ENCODE assay signal across 12 cellular contexts in genomic region chr20:1964659-1965405, GRCh38. TPM values are rescaled to one million over a fixed set of nuclear protein-coding genes. Genes with fewer than 3 reads are reported as not detected.
DNase-seq lines count a peak whose midpoint lies in the region; TF ChIP-seq lines count a peak whose summit lies in the region.
"Had no signal": no experiment of that assay in that cellular context is flagged by ENCODE, and none has a peak within 500 bp of the region (broad histone marks: within the 10 kb centered on the region; RNA-seq: fewer than 3 reads in every experiment).

No MANE protein-coding gene starts in this region.

- H2BK5ac ChIP-seq in mesendoderm (ENCODE audit: low read length) = no peak overlapping the region

- no peak overlapping the region for H3K56ac ChIP-seq in mesendoderm (ENCODE audit: low read length)

- H4K8ac ChIP-seq in mesendoderm (ENCODE audit: low read depth, low read length) = no peak overlapping the region

- peak overlapping the region; percentile 37 for H2BK15ac ChIP-seq in mesendoderm (replicated peaks; ENCODE audit: low read depth)

- H3K27ac ChIP-seq in mesendoderm (ENCODE audit: low read depth, low read length) = no peak overlapping the region
- H3K27ac ChIP-seq in transverse colon = no peak overlapping the region
- H3K27ac ChIP-seq: prostate gland had no signal

- H3K79me2 ChIP-seq in mesendoderm (ENCODE audit: control insufficient read depth, insufficient read depth, low read length) = no peaks in the 10 kb centered on the region

- H3K4me3 Mint-ChIP-seq in activated naive CD4-positive, alpha-beta T cell treated with anti-CD3 and anti-CD28 coated beads, Interleukin-2, amount 10 ng/mL, durations not matched to agents 7 days and 5 days = peak overlapping the region; percentile 3
- H3K4me3 Mint-ChIP-seq in immature natural killer cell = peak overlapping the region in 2 of 5 donors; percentile 30 to 44

- peaks cover 39% of the 10 kb centered on the region for H3K27me3 Mint-ChIP-seq in activated naive CD4-positive, alpha-beta T cell treated with anti-CD3 and anti-CD28 coated beads, Interleukin-2, amount 10 ng/mL, durations not matched to agents 7 days and 5 days
- peaks cover 2 to 5% (median 3%) of the 10 kb centered on the region in 3 donors for H3K27me3 Mint-ChIP-seq in immature natural killer cell (ENCODE audit: low read depth in 3 of 3)

- H4K5ac ChIP-seq in mesendoderm (ENCODE audit: low read length) = peak overlapping the region; percentile 72

- DNase-seq in AG09309 (ENCODE audit: low read depth) (no peak), HFF-Myc (ENCODE audit: extremely low read depth, low read depth) (no peak), mesendoderm (peak; percentile 54), hypothalamus (lab: John Stamatoyannopoulos, UW) (no peak), transverse colon (no peak), NCI-H345 (lab: John Stamatoyannopoulos, UW) (no peak), immature natural killer cell (no peak)
- DNase-seq in activated naive CD4-positive, alpha-beta T cell treated with anti-CD3 and anti-CD28 coated beads, Interleukin-2, amount 10 ng/mL, durations not matched to agents 7 days and 5 days = no peak

- H3K23ac ChIP-seq in mesendoderm (ENCODE audit: low read length) = no peak overlapping the region

- H3K36me3 ChIP-seq in mesendoderm (ENCODE audit: control insufficient read depth, insufficient read depth, low read length) (no peaks in the 10 kb centered on the region), transverse colon (no peaks in the 10 kb centered on the region)
- H3K36me3 ChIP-seq: prostate gland, stomach had no signal

- no peaks in the 10 kb centered on the region for H3K9me3 ChIP-seq in transverse colon
- H3K9me3 ChIP-seq: prostate gland, stomach had no signal

- H3K9ac ChIP-seq in mesendoderm (ENCODE audit: low read length) = no peak overlapping the region

- no CpG with 5 or more reads among the region's 14 CpGs for WGBS in mesendoderm (ENCODE audit: extremely low coverage, insufficient coverage, low lambda C conversion rate)
- WGBS in transverse colon (ENCODE audit: low coverage in 1 of 2), 2 donors = 50 to 68% methylated on average over 11 to 14 of the region's 14 CpGs

- TF ChIP-seq CTCF in AG09309 (IDR thresholded peaks at IDR 0.05; ENCODE audit: control insufficient read depth, insufficient read depth, low read depth, low read length, missing control alignments) (peak; percentile 26), HFF-Myc (IDR thresholded peaks at IDR 0.05; ENCODE audit: low read depth, low read length, missing control alignments) (peak; percentile 34), transverse colon (IDR thresholded peaks at IDR 0.05) (no peak)

- H3K27ac Mint-ChIP-seq in activated naive CD4-positive, alpha-beta T cell treated with anti-CD3 and anti-CD28 coated beads, Interleukin-2, amount 10 ng/mL, durations not matched to agents 7 days and 5 days = no peak overlapping the region
- no peak overlapping the region for H3K27ac Mint-ChIP-seq in immature natural killer cell

- in situ Hi-C loops in transverse colon (cut with MboI; ENCODE audit: low pct_ligation_motif_present in 1 of 4, low pct_unique_long_range_greater_than_20kb in 1 of 4, low sequenced_read_pairs in 3 of 4) = loop anchor here (5.0 kb wide), 1 partner anchor 207 kb away; no protein-coding TSS in a partner anchor

- no peak overlapping the region for H2AK5ac ChIP-seq in mesendoderm (ENCODE audit: low read length)

- H3K4me1 ChIP-seq in mesendoderm (ENCODE audit: control insufficient read depth, low read depth, low read length) (no peaks in the 10 kb centered on the region), transverse colon (peaks cover 0 to 10% (median 3%) of the 10 kb centered on the region in 4 donors)
- H3K4me1 ChIP-seq: prostate gland had no signal

- CTCF ChIA-PET in activated naive CD4-positive, alpha-beta T cell treated with anti-CD3 and anti-CD28 coated beads, Interleukin-2, amount 10 ng/mL, durations not matched to agents 7 days and 5 days (lab: Charles Lee) = interaction anchor here (0.7 to 3.0 kb wide), 13 partner anchors 9 to 209 kb away, joined by 3 to 31 read pairs (median 3); no protein-coding TSS in a partner anchor

- H3K9me3 Mint-ChIP-seq in activated naive CD4-positive, alpha-beta T cell treated with anti-CD3 and anti-CD28 coated beads, Interleukin-2, amount 10 ng/mL, durations not matched to agents 7 days and 5 days = no peaks in the 10 kb centered on the region
- H3K9me3 Mint-ChIP-seq in immature natural killer cell = peaks cover 0 to 1% (median 0%) of the 10 kb centered on the region in 6 donors
- H3K9me3 Mint-ChIP-seq: activated naive CD4-positive, alpha-beta T cell treated with anti-CD3 and anti-CD28 coated beads, Interleukin-2, amount 50 U/mL, for 72 hours had no signal

- no peak for TF ChIP-seq POLR2A in transverse colon (IDR thresholded peaks at IDR 0.05)

- intact Hi-C loops in transverse colon (cut with DNase I; ENCODE audit: low total_unique reads) = loop anchor here (2.0 kb wide), 1 partner anchor 208 kb away; no protein-coding TSS in a partner anchor

- H3K18ac ChIP-seq in mesendoderm (ENCODE audit: low read length) = peak overlapping the region; percentile 35

- no peak overlapping the region for H3K4ac ChIP-seq in mesendoderm (ENCODE audit: low read depth, low read length)

- peaks cover 10% of the 10 kb centered on the region for H3K4me1 Mint-ChIP-seq in activated naive CD4-positive, alpha-beta T cell treated with anti-CD3 and anti-CD28 coated beads, Interleukin-2, amount 10 ng/mL, durations not matched to agents 7 days and 5 days
- H3K4me1 Mint-ChIP-seq in immature natural killer cell = peaks cover 6 to 7% of the 10 kb centered on the region in 2 donors

- no peak overlapping the region for H2BK120ac ChIP-seq in mesendoderm (ENCODE audit: low read depth, low read length)

- H3K27me3 ChIP-seq in mesendoderm (ENCODE audit: insufficient read depth, low read length, poor library complexity) (no peaks in the 10 kb centered on the region), transverse colon (peaks cover 7% of the 10 kb centered on the region)

- no peaks in the 10 kb centered on the region for H3K36me3 Mint-ChIP-seq in activated naive CD4-positive, alpha-beta T cell treated with anti-CD3 and anti-CD28 coated beads, Interleukin-2, amount 10 ng/mL, durations not matched to agents 7 days and 5 days
- no peaks in the 10 kb centered on the region for H3K36me3 Mint-ChIP-seq in immature natural killer cell
- H3K36me3 Mint-ChIP-seq: activated naive CD4-positive, alpha-beta T cell treated with anti-CD3 and anti-CD28 coated beads, Interleukin-2, amount 50 U/mL, for 72 hours had no signal

- H3K4me3 ChIP-seq in AG09309 (ENCODE audit: control insufficient read depth, low read depth, low read length) = no peak overlapping the region
- H3K4me3 ChIP-seq in HFF-Myc (replicated peaks; ENCODE audit: low read depth, low read length) = 0 out of 2 replicates have a peak overlapping the region, but pooled peaks have one; percentile 19
- H3K4me3 ChIP-seq in mesendoderm (ENCODE audit: low read length) = no peak overlapping the region
- H3K4me3 ChIP-seq in transverse colon = no peak overlapping the region
- H3K4me3 ChIP-seq: prostate gland had no signal

- TF ChIP-seq EP300 in transverse colon (IDR thresholded peaks at IDR 0.05; ENCODE audit: low read depth) = no peak

- H3K4me2 ChIP-seq in mesendoderm (ENCODE audit: low read length) = no peak overlapping the region

- H3K79me1 ChIP-seq in mesendoderm (ENCODE audit: low read length) = no peaks in the 10 kb centered on the region

RNA-seq across cellular contexts. Expression of gene PDYN, which starts 29.0 kb away (rescaled TPM):
- polyA plus RNA-seq in mesendoderm (2013, experiment 1 of 2) = 0.21 TPM
- polyA plus RNA-seq in mesendoderm (2013, experiment 2 of 2) = 0.20 TPM
- not detected for total RNA-seq in transverse colon
- polyA plus RNA-seq in immature natural killer cell = not detected
- total RNA-seq: activated naive CD4-positive, alpha-beta T cell treated with anti-CD3 and anti-CD28 coated beads, Interleukin-2, amount 50 U/mL, for 72 hours; Calu3; stomach had no signal
- polyA plus RNA-seq: stomach had no signal

Comparison
In these comparisons a context has a peak if more than half of its experiments do, and no peak if none do; other contexts are left out.
1. CTCF ChIP-seq: peak in AG09309 (single experiment) and HFF-Myc (single experiment); none in transverse colon (0 of 5).